In genomic region chr1:196910208-196910607, GRCh38 we compare ENCODE assay signal across 17 cellular contexts. TPM values are rescaled to one million over a fixed set of nuclear protein-coding genes. Genes with fewer than 3 reads are reported as not detected.
DNase-seq lines count a peak whose midpoint lies in the region; ATAC-seq and TF ChIP-seq lines count a peak whose summit lies in the region.
"Had no signal": no experiment of that assay in that cellular context is flagged by ENCODE, and none has a peak within 500 bp of the region (broad histone marks: within the 10 kb centered on the region; RNA-seq: fewer than 3 reads in every experiment).

No MANE protein-coding gene starts in this region.

- H3K9me3 Mint-ChIP-seq in endodermal cell (no peaks in the 10 kb centered on the region), neural crest cell (no peaks in the 10 kb centered on the region), CD14-positive monocyte (peaks cover 0 to 5% (median 0%) of the 10 kb centered on the region in 7 donors)

- WGBS in endodermal cell (ENCODE audit: insufficient coverage in 1 of 2, insufficient read length in 1 of 2), 2 experiments: 92 to 94% methylated on average over 2 of the region's 2 CpGs

- no peaks in the 10 kb centered on the region for H3K36me3 Mint-ChIP-seq in endodermal cell (ENCODE audit: low read depth)
- no peaks in the 10 kb centered on the region for H3K36me3 Mint-ChIP-seq in neural crest cell (ENCODE audit: low read depth)
- H3K36me3 Mint-ChIP-seq in CD14-positive monocyte: no peaks in the 10 kb centered on the region
- H3K36me3 Mint-ChIP-seq: activated naive CD8-positive, alpha-beta T cell had no signal

- no peaks in the 10 kb centered on the region for H3K4me1 ChIP-seq in endodermal cell (ENCODE audit: control insufficient read depth, insufficient read depth, low read length)

- H3K36me3 ChIP-seq in endodermal cell (ENCODE audit: control insufficient read depth, insufficient read depth, low read length): no peaks in the 10 kb centered on the region
- H3K36me3 ChIP-seq: thoracic aorta had no signal

- no peaks in the 10 kb centered on the region for H3K27me3 ChIP-seq in endodermal cell (ENCODE audit: control insufficient read depth, insufficient read depth, low read length, poor library complexity, severe bottlenecking)

- no peaks in the 10 kb centered on the region for H3K27me3 Mint-ChIP-seq in endodermal cell (ENCODE audit: insufficient read depth)
- no peaks in the 10 kb centered on the region for H3K27me3 Mint-ChIP-seq in neural crest cell (ENCODE audit: low read depth)
- no peaks in the 10 kb centered on the region for H3K27me3 Mint-ChIP-seq in CD14-positive monocyte (ENCODE audit: low read depth in 3 of 3)

- TF ChIP-seq CTCF in endodermal cell (conservative IDR thresholded peaks at IDR 0.05): peak; percentile 56
- peak; percentile 32 for TF ChIP-seq CTCF in neural crest cell (conservative IDR thresholded peaks at IDR 0.05)
- no peak for TF ChIP-seq CTCF in CD14-positive monocyte (IDR thresholded peaks at IDR 0.05)

- H3K27ac ChIP-seq in endodermal cell (ENCODE audit: low read depth, low read length): no peak overlapping the region
- H3K27ac ChIP-seq: thoracic aorta had no signal

- intact Hi-C loops in CD14-positive monocyte (cut with micrococcal nuclease): no loop called here

- no peak for ATAC-seq in GM21447 (IDR thresholded peaks at IDR 0.05; ENCODE audit: unreplicated experiment)
- ATAC-seq in HG02623 (IDR thresholded peaks at IDR 0.05; ENCODE audit: unreplicated experiment): no peak
- ATAC-seq: GM12878 had no signal

- H3K4me1 Mint-ChIP-seq in endodermal cell (no peaks in the 10 kb centered on the region), neural crest cell (no peaks in the 10 kb centered on the region), CD14-positive monocyte (no peaks in the 10 kb centered on the region)

- no peak overlapping the region for H3K9ac ChIP-seq in endodermal cell (ENCODE audit: extremely low read depth, low read length, poor library complexity, severe bottlenecking)

- peak; percentile 18 for DNase-seq in NCI-H82 (lab: John Stamatoyannopoulos, UW)
- no peak for DNase-seq in NCI-H82 treated with DMSO at 0.1 percent for 48 hours (lab: John Stamatoyannopoulos, UW; ENCODE audit: unreplicated experiment)
- DNase-seq in NAMALWA (ENCODE audit: low spot score): peak; percentile 34
- no peak for DNase-seq in endodermal cell
- no peak for DNase-seq in neural crest cell (ENCODE audit: low read depth, low spot score)
- no peak for DNase-seq in CD14-positive monocyte (ENCODE audit: low spot score)
- DNase-seq: activated CD4-positive, alpha-beta T cell treated with anti-CD3 and anti-CD28 coated beads for 1 hour; caudate nucleus; DND-41; NCI-H187; stimulated activated CD4-positive, alpha-beta T cell treated with anti-CD3 and anti-CD28 coated beads, Interleukin-15, amount 100 ng/mL, for 24 hours had no signal

- no peaks in the 10 kb centered on the region for H3K9me3 ChIP-seq in endodermal cell (ENCODE audit: control insufficient read depth, low read length)
- H3K9me3 ChIP-seq: thoracic aorta had no signal

- H3K4me3 Mint-ChIP-seq in endodermal cell: no peak overlapping the region
- H3K4me3 Mint-ChIP-seq in neural crest cell: no peak overlapping the region
- no peak overlapping the region for H3K4me3 Mint-ChIP-seq in CD14-positive monocyte
- H3K4me3 Mint-ChIP-seq: activated naive CD8-positive, alpha-beta T cell had no signal

- H3K27ac Mint-ChIP-seq in endodermal cell: no peak overlapping the region
- no peak overlapping the region for H3K27ac Mint-ChIP-seq in neural crest cell (ENCODE audit: unreplicated experiment)
- H3K27ac Mint-ChIP-seq in CD14-positive monocyte: no peak overlapping the region
- H3K27ac Mint-ChIP-seq: activated naive CD8-positive, alpha-beta T cell had no signal

- no peak overlapping the region for H3K4me3 ChIP-seq in endodermal cell (ENCODE audit: low read length)
- H3K4me3 ChIP-seq: GM12878, thoracic aorta had no signal

RNA-seq across cellular contexts. Expression of gene CFHR4, which starts 22.4 kb away (rescaled TPM):
- total RNA-seq in endodermal cell: not detected
- not detected for polyA plus RNA-seq in endodermal cell (2013, experiment 1 of 2)
- polyA plus RNA-seq in endodermal cell (2013, experiment 2 of 2): not detected
- total RNA-seq in neural crest cell: not detected in 2 replicates
- not detected for polyA plus RNA-seq in CD14-positive monocyte
- total RNA-seq: GM12878, posterior vena cava, thoracic aorta had no signal
- polyA plus RNA-seq: GM12878 had no signal

RNA-seq across cellular contexts. Expression of gene CFHR2, which starts 33.3 kb away (rescaled TPM):
- total RNA-seq in endodermal cell (not detected), neural crest cell (not detected in 2 replicates)
- polyA plus RNA-seq in endodermal cell (2013, experiment 1 of 2): not detected
- polyA plus RNA-seq in endodermal cell (2013, experiment 2 of 2): not detected
- not detected for polyA plus RNA-seq in CD14-positive monocyte
- total RNA-seq: GM12878, posterior vena cava, thoracic aorta had no signal
- polyA plus RNA-seq: GM12878 had no signal

Comparison
In these comparisons a context has a peak if more than half of its experiments do, and no peak if none do; other contexts are left out.
1. DNase-seq: peak in NCI-H82 (single experiment) and NAMALWA (single experiment); none in NCI-H82 treated with DMSO at 0.1 percent for 48 hours (single experiment), endodermal cell (single experiment), neural crest cell (single experiment) and CD14-positive monocyte (single experiment).